8 cellular contexts compared by ENCODE assay signal in genomic region chr22:37674951-37675929, GRCh38. TPM values are rescaled to one million over a fixed set of nuclear protein-coding genes. Genes with fewer than 3 reads are reported as not detected.
DNase-seq lines count a peak whose midpoint lies in the region; ATAC-seq, FAIRE-seq and TF ChIP-seq lines count a peak whose summit lies in the region.

Gene LGALS1, plus strand, starts transcription at chr22:37675636. Its CDS starts 67 bp downstream, at chr22:37675703.

- peaks cover 0 to 1% (median 0%) of the 10 kb centered on the region in 11 donors for H3K9me3 Mint-ChIP-seq in naive thymus-derived CD4-positive, alpha-beta T cell

- no peaks in the 10 kb centered on the region for H3K27me3 Mint-ChIP-seq in naive thymus-derived CD4-positive, alpha-beta T cell

- H3K4me1 Mint-ChIP-seq in naive thymus-derived CD4-positive, alpha-beta T cell: peaks cover 9 to 71% (median 51%) of the 10 kb centered on the region in 7 donors

- no peaks in the 10 kb centered on the region for H3K27me3 ChIP-seq in naive thymus-derived CD4-positive, alpha-beta T cell (ENCODE audit: control insufficient read depth in 2 of 2, insufficient read depth in 2 of 2, low read length in 2 of 2)

- no peaks in the 10 kb centered on the region for H3K9me3 ChIP-seq in naive thymus-derived CD4-positive, alpha-beta T cell (ENCODE audit: control insufficient read depth in 2 of 3, low read length in 3 of 3)

- peak; percentile 42 for ATAC-seq in HG03442 (IDR thresholded peaks at IDR 0.05; ENCODE audit: unreplicated experiment)
- peak; percentile 55 for ATAC-seq in naive thymus-derived CD4-positive, alpha-beta T cell

- peaks cover 22 to 39% of the 10 kb centered on the region in 2 donors for H3K4me1 ChIP-seq in naive thymus-derived CD4-positive, alpha-beta T cell (ENCODE audit: control insufficient read depth in 2 of 2, insufficient read depth in 2 of 2, low read length in 2 of 2)

- peak within 1 kb of the TSS; percentile 99 for H3K27ac ChIP-seq in naive thymus-derived CD4-positive, alpha-beta T cell (ENCODE audit: low read depth, low read length)
- peak within 1 kb of the TSS; percentile 94 for H3K27ac ChIP-seq in temporal lobe (ENCODE audit: low read depth, low read length)

- H3K36me3 Mint-ChIP-seq in naive thymus-derived CD4-positive, alpha-beta T cell: peaks cover 0 to 9% (median 0%) of the 10 kb centered on the region in 5 donors

- peak within 1 kb of the TSS; percentile 82 to 99 (median 91) for H3K4me3 Mint-ChIP-seq in naive thymus-derived CD4-positive, alpha-beta T cell

- CTCF ChIA-PET in naive thymus-derived CD4-positive, alpha-beta T cell (lab: Charles Lee): interaction anchor here (0.6 to 13.7 kb wide), 4 partner anchors 14 to 62 kb away, joined by 3 to 254 read pairs (median 4); partner anchors contain the start of gene SH3BP1

- in situ Hi-C loops in ACHN (cut with HindIII; ENCODE audit: low pct_ligation_motif_present, low pct_unique_long_range_greater_than_20kb, low sequenced_read_pairs): no loop called here

- peak within 1 kb of the TSS; percentile 94 to 100 (median 100) for H3K27ac Mint-ChIP-seq in naive thymus-derived CD4-positive, alpha-beta T cell

- FAIRE-seq in GM18507 (lab: Jason Lieb, UNC): peak; percentile 93

- peak; percentile 85 for DNase-seq in ACHN
- peak; percentile 71 for DNase-seq in GM18507 (ENCODE audit: extremely low spot score, insufficient read length, low read depth)
- DNase-seq in activated T-helper 9 cell treated with anti-CD3 and anti-CD28 coated beads, Interleukin-2, amount 50 U/mL, for 16 hours (ENCODE audit: low read depth): peak; percentile 45
- peak; percentile 98 for DNase-seq in fibroblast of peridontal ligament (ENCODE audit: extremely low read depth)
- DNase-seq in naive thymus-derived CD4-positive, alpha-beta T cell: peak; percentile 39 to 77 (median 53)

- intact Hi-C loops in naive thymus-derived CD4-positive, alpha-beta T cell (cut with micrococcal nuclease): loop anchor here (5.0 to 10.0 kb wide), 4 partner anchors 132 to 450 kb away; partner anchors contain the start of genes CYTH4 (in 1 of the 2), EIF3L (in 1 of the 2) and GCAT (in 1 of the 2)

- POLR2A ChIA-PET in naive thymus-derived CD4-positive, alpha-beta T cell (lab: Charles Lee): interaction anchor here (0.6 to 10.0 kb wide), 9 partner anchors 11 to 110 kb away, joined by 3 to 142 read pairs (median 34); partner anchors contain the start of genes GGA1, NOL12, PDXP and SH3BP1

- H3K36me3 ChIP-seq in naive thymus-derived CD4-positive, alpha-beta T cell (ENCODE audit: control insufficient read depth in 2 of 3, insufficient read depth in 3 of 3, low read length in 3 of 3): no peaks in the 10 kb centered on the region

- H3K4me3 ChIP-seq in naive thymus-derived CD4-positive, alpha-beta T cell (ENCODE audit: low read length): peak within 1 kb of the TSS; percentile 60

TF ChIP-seq in PFSK-1, 5 proteins besides CTCF, POLR2A, EP300 and RAD21:
- TF ChIP-seq FOXP2 (optimal IDR thresholded peaks at IDR 0.05; ENCODE audit: borderline replicate concordance, extremely low read depth, extremely low read length, insufficient read depth): peak; percentile 87
- peak; percentile 57; the same call in 1 of the 2 replicates for TF ChIP-seq TAF1 (IDR thresholded peaks at IDR 0.05; ENCODE audit: borderline replicate concordance, insufficient read depth, low read length)
- TF ChIP-seq SIN3A (IDR thresholded peaks at IDR 0.05; ENCODE audit: borderline replicate concordance, insufficient read depth, low read length): peak; percentile 45; the same call in 1 of the 2 replicates
- TF ChIP-seq POLR2AphosphoS5 (IDR thresholded peaks at IDR 0.05; ENCODE audit: low read depth, low read length): peak; percentile 99
- TF ChIP-seq REST (IDR thresholded peaks at IDR 0.05; ENCODE audit: insufficient read depth in 1 of 2, low read depth in 2 of 2, low read length in 2 of 2): 0 out of 4 replicates have a peak, but pooled peaks of 1 of the 2 experiments have one; percentile 26

RNA-seq across cellular contexts. Expression of gene LGALS1, which starts in this region (rescaled TPM):
- polyA plus RNA-seq in PFSK-1 (2012; ENCODE audit: insufficient read length, low read depth): 3,196 TPM
- 100 to 1,000 TPM in 2 of 5 experiments, 10 to 100 TPM in 3; 23.6 to 969 (median 54.4) TPM for total RNA-seq in naive thymus-derived CD4-positive, alpha-beta T cell
- 10 to 100 TPM; 22.9 to 30.5 TPM for polyA plus RNA-seq in naive thymus-derived CD4-positive, alpha-beta T cell
- 70.3 TPM for total RNA-seq in temporal lobe

Comparison
In these comparisons a context has a peak if more than half of its experiments do, and no peak if none do; other contexts are left out.
1. Peak in every context shown above with its lines: DNase-seq, ATAC-seq, H3K4me3 ChIP-seq and H3K27ac ChIP-seq.
2. DNase-seq: peak in every context shown above with its lines; median percentile 98 in fibroblast of peridontal ligament; 85 in ACHN; 71 in GM18507; 53 in naive thymus-derived CD4-positive, alpha-beta T cell; 45 in activated T-helper 9 cell treated with anti-CD3 and anti-CD28 coated beads, Interleukin-2, amount 50 U/mL, for 16 hours.